In genomic region chr20:44648068-44648467, GRCh38 we compare ENCODE assay signal across 1 cellular context.
TF ChIP-seq lines count a peak whose summit lies in the region.

No MANE protein-coding gene starts in this region.

TF ChIP-seq in H1, 55 proteins besides CTCF, POLR2A, EP300 and RAD21:
- TF ChIP-seq TCF12 (IDR thresholded peaks at IDR 0.05; ENCODE audit: low read depth, low read length): no peak
- TF ChIP-seq CHD2 (IDR thresholded peaks at IDR 0.05; ENCODE audit: low read length): no peak
- TF ChIP-seq POLR2AphosphoS5 (IDR thresholded peaks at IDR 0.05; ENCODE audit: low read depth, low read length): no peak
- TF ChIP-seq MAX (IDR thresholded peaks at IDR 0.05): no peak
